Comparison of ENCODE assay signal across 10 cellular contexts in genomic region chr11:93976577-93977254, GRCh38. TPM values are rescaled to one million over a fixed set of nuclear protein-coding genes. Genes with fewer than 3 reads are reported as not detected.
"Had no signal": no experiment of that assay in that cellular context is flagged by ENCODE, and none has a peak within 500 bp of the region (broad histone marks: within the 10 kb centered on the region; RNA-seq: fewer than 3 reads in every experiment).

No MANE protein-coding gene starts in this region.

RNA-seq across cellular contexts. Expression of gene HEPHL1, which starts 44.4 kb away (rescaled TPM):
- total RNA-seq: activated B cell treated with CpG ODN at 0.5 μM for 24 hours; activated CD8-positive, alpha-beta T cell treated with anti-CD3 and anti-CD28 coated beads for 36 hours; activated T-cell treated with anti-CD3 and anti-CD28 coated beads, Interleukin-2, amount 50 U/mL, for 4 hours; activated T-helper 17 cell treated with anti-CD3 and anti-CD28 coated beads, Interleukin-2, amount 50 U/mL, for 72 hours; cardiac septum; cerebellum; fibroblast of lung; frontal cortex; T-helper 17 cell had no signal
- polyA plus RNA-seq: adipose tissue, fibroblast of lung had no signal
